1 cellular context compared by ENCODE assay signal in the genomic region with DNA sequence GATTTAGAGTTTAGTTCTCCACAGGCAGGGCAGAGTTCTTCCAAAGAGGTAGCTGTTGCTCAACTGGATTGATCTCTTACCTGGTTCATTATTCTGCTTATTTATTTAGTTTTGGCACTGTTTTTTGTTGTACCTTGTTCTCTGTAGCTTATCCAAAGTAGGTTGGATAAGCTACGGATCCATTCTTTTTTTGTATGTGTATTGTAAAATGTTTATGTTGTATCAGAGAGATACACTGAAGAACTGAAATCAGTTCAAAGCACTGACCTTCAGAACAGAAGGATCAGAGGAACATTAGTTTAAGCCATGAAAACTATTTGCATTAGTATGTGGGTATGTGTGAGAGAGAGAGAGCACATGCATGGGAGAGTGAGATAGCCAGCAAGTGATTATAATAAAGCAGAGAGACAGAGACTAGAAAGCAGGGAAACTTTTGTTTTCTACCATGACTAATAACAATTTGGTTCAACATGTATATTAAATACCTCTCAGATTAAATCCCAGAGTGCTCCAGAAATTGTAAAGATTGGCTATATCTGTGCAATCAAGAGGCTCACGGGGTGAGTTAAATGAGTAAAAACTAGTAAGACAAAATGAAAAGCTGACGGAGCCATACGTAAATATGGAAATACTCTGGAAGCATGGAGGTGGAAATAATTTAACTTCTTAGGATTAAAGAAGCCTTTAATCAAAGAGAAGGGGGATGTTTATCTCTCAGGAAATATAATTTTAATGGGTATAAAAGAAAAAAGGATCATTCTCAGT.
A peak's percentile ranks its signal among the peaks of the same experiment; 100 is the strongest.
TF ChIP-seq lines count a peak whose summit lies in the region.

No MANE protein-coding gene starts in this region.

TF ChIP-seq in HepG2, 621 proteins besides CTCF, POLR2A, EP300 and RAD21 (continued from another document and continues in another):
- TF ChIP-seq CEBPB (IDR thresholded peaks at IDR 0.05; ENCODE audit: borderline replicate concordance, low read depth, low read length) (peak; percentile 60; the same call in 1 of the 2 replicates), NCOA2 (CRISPR knock-in tag; IDR thresholded peaks at IDR 0.05) (0 out of 2 replicates have a peak, but pooled peaks have one; percentile 34), YEATS4 (CRISPR knock-in tag; IDR thresholded peaks at IDR 0.05; ENCODE audit: borderline replicate concordance) (no peak), DNMT3B (CRISPR knock-in tag; conservative IDR thresholded peaks at IDR 0.05) (no peak), ZNF335 (CRISPR knock-in tag; IDR thresholded peaks at IDR 0.05) (no peak), ZNF589 (CRISPR knock-in tag; conservative IDR thresholded peaks at IDR 0.05) (no peak), POGZ (CRISPR knock-in tag; IDR thresholded peaks at IDR 0.05) (0 out of 2 replicates have a peak, but pooled peaks have one; percentile 38), KDM6A (CRISPR knock-in tag; IDR thresholded peaks at IDR 0.05; ENCODE audit: low read depth) (peak; percentile 12; the same call in 1 of the 2 replicates), DPF2 (CRISPR knock-in tag; IDR thresholded peaks at IDR 0.05; ENCODE audit: borderline replicate concordance, low read depth) (no peak), ETV5 (CRISPR knock-in tag; IDR thresholded peaks at IDR 0.05; ENCODE audit: borderline replicate concordance) (no peak), NR2F2 (IDR thresholded peaks at IDR 0.05; ENCODE audit: borderline replicate concordance, low read depth) (no peak), NCOA1 (CRISPR knock-in tag; IDR thresholded peaks at IDR 0.05) (0 out of 2 replicates have a peak, but pooled peaks have one; percentile 47), TARDBP (CRISPR knock-in tag; IDR thresholded peaks at IDR 0.05) (peak; percentile 42; the same call in 1 of the 2 replicates), ATM (IDR thresholded peaks at IDR 0.05; ENCODE audit: borderline replicate concordance) (no peak), TEAD3 (CRISPR knock-in tag; optimal IDR thresholded peaks at IDR 0.05; ENCODE audit: borderline replicate concordance) (peak; percentile 30), SAP130 (CRISPR knock-in tag; IDR thresholded peaks at IDR 0.05; ENCODE audit: low read depth) (peak; percentile 49), SRSF9 (IDR thresholded peaks at IDR 0.05; ENCODE audit: borderline replicate concordance, insufficient read depth, low read depth, low read length, poor library complexity, severe bottlenecking) (no peak), SCMH1 (CRISPR knock-in tag; IDR thresholded peaks at IDR 0.05; ENCODE audit: borderline replicate concordance) (no peak), SMYD3 (CRISPR knock-in tag; IDR thresholded peaks at IDR 0.05) (peak; percentile 69; the same call in 1 of the 2 replicates)
- TF ChIP-seq, protein P1, sequence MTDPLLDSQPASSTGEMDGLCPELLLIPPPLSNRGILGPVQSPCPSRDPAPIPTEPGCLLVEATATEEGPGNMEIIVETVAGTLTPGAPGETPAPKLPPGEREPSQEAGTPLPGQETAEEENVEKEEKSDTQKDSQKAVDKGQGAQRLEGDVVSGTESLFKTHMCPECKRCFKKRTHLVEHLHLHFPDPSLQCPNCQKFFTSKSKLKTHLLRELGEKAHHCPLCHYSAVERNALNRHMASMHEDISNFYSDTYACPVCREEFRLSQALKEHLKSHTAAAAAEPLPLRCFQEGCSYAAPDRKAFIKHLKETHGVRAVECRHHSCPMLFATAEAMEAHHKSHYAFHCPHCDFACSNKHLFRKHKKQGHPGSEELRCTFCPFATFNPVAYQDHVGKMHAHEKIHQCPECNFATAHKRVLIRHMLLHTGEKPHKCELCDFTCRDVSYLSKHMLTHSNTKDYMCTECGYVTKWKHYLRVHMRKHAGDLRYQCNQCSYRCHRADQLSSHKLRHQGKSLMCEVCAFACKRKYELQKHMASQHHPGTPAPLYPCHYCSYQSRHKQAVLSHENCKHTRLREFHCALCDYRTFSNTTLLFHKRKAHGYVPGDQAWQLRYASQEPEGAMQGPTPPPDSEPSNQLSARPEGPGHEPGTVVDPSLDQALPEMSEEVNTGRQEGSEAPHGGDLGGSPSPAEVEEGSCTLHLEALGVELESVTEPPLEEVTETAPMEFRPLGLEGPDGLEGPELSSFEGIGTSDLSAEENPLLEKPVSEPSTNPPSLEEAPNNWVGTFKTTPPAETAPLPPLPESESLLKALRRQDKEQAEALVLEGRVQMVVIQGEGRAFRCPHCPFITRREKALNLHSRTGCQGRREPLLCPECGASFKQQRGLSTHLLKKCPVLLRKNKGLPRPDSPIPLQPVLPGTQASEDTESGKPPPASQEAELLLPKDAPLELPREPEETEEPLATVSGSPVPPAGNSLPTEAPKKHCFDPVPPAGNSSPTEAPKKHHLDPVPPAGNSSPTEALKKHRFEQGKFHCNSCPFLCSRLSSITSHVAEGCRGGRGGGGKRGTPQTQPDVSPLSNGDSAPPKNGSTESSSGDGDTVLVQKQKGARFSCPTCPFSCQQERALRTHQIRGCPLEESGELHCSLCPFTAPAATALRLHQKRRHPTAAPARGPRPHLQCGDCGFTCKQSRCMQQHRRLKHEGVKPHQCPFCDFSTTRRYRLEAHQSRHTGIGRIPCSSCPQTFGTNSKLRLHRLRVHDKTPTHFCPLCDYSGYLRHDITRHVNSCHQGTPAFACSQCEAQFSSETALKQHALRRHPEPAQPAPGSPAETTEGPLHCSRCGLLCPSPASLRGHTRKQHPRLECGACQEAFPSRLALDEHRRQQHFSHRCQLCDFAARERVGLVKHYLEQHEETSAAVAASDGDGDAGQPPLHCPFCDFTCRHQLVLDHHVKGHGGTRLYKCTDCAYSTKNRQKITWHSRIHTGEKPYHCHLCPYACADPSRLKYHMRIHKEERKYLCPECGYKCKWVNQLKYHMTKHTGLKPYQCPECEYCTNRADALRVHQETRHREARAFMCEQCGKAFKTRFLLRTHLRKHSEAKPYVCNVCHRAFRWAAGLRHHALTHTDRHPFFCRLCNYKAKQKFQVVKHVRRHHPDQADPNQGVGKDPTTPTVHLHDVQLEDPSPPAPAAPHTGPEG (CRISPR knock-in tag; IDR thresholded peaks at IDR 0.05) = no peak
- TF ChIP-seq, protein P2, sequence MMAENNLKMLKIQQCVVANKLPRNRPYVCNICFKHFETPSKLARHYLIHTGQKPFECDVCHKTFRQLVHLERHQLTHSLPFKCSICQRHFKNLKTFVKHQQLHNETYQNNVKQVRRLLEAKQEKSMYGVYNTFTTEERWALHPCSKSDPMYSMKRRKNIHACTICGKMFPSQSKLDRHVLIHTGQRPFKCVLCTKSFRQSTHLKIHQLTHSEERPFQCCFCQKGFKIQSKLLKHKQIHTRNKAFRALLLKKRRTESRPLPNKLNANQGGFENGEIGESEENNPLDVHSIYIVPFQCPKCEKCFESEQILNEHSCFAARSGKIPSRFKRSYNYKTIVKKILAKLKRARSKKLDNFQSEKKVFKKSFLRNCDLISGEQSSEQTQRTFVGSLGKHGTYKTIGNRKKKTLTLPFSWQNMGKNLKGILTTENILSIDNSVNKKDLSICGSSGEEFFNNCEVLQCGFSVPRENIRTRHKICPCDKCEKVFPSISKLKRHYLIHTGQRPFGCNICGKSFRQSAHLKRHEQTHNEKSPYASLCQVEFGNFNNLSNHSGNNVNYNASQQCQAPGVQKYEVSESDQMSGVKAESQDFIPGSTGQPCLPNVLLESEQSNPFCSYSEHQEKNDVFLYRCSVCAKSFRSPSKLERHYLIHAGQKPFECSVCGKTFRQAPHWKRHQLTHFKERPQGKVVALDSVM (CRISPR knock-in tag; IDR thresholded peaks at IDR 0.05) = no peak
- TF ChIP-seq, protein P3, sequence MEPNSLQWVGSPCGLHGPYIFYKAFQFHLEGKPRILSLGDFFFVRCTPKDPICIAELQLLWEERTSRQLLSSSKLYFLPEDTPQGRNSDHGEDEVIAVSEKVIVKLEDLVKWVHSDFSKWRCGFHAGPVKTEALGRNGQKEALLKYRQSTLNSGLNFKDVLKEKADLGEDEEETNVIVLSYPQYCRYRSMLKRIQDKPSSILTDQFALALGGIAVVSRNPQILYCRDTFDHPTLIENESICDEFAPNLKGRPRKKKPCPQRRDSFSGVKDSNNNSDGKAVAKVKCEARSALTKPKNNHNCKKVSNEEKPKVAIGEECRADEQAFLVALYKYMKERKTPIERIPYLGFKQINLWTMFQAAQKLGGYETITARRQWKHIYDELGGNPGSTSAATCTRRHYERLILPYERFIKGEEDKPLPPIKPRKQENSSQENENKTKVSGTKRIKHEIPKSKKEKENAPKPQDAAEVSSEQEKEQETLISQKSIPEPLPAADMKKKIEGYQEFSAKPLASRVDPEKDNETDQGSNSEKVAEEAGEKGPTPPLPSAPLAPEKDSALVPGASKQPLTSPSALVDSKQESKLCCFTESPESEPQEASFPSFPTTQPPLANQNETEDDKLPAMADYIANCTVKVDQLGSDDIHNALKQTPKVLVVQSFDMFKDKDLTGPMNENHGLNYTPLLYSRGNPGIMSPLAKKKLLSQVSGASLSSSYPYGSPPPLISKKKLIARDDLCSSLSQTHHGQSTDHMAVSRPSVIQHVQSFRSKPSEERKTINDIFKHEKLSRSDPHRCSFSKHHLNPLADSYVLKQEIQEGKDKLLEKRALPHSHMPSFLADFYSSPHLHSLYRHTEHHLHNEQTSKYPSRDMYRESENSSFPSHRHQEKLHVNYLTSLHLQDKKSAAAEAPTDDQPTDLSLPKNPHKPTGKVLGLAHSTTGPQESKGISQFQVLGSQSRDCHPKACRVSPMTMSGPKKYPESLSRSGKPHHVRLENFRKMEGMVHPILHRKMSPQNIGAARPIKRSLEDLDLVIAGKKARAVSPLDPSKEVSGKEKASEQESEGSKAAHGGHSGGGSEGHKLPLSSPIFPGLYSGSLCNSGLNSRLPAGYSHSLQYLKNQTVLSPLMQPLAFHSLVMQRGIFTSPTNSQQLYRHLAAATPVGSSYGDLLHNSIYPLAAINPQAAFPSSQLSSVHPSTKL (CRISPR knock-in tag; IDR thresholded peaks at IDR 0.05) = peak; percentile 67
- TF ChIP-seq, protein P4, sequence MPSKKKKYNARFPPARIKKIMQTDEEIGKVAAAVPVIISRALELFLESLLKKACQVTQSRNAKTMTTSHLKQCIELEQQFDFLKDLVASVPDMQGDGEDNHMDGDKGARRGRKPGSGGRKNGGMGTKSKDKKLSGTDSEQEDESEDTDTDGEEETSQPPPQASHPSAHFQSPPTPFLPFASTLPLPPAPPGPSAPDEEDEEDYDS (CRISPR knock-in tag; IDR thresholded peaks at IDR 0.05) = no peak
- TF ChIP-seq, protein P5, sequence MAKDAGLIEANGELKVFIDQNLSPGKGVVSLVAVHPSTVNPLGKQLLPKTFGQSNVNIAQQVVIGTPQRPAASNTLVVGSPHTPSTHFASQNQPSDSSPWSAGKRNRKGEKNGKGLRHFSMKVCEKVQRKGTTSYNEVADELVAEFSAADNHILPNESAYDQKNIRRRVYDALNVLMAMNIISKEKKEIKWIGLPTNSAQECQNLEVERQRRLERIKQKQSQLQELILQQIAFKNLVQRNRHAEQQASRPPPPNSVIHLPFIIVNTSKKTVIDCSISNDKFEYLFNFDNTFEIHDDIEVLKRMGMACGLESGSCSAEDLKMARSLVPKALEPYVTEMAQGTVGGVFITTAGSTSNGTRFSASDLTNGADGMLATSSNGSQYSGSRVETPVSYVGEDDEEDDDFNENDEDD (CRISPR knock-in tag; IDR thresholded peaks at IDR 0.05; ENCODE audit: borderline replicate concordance) = no peak
- TF ChIP-seq, protein P6, sequence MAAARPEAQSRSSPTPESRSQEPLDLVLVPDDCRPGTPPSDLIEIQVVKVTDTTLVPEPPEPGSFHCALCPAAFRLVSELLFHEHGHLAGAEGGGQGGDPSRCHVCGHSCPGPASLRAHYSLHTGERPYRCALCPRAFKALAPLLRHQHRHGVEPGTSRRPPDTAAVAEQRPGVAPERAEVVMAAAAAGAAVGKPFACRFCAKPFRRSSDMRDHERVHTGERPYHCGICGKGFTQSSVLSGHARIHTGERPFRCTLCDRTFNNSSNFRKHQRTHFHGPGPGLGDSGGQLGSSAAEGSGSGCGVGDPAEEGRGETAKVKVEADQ (CRISPR knock-in tag; IDR thresholded peaks at IDR 0.05; ENCODE audit: borderline replicate concordance) = no peak
- TF ChIP-seq, protein P7, sequence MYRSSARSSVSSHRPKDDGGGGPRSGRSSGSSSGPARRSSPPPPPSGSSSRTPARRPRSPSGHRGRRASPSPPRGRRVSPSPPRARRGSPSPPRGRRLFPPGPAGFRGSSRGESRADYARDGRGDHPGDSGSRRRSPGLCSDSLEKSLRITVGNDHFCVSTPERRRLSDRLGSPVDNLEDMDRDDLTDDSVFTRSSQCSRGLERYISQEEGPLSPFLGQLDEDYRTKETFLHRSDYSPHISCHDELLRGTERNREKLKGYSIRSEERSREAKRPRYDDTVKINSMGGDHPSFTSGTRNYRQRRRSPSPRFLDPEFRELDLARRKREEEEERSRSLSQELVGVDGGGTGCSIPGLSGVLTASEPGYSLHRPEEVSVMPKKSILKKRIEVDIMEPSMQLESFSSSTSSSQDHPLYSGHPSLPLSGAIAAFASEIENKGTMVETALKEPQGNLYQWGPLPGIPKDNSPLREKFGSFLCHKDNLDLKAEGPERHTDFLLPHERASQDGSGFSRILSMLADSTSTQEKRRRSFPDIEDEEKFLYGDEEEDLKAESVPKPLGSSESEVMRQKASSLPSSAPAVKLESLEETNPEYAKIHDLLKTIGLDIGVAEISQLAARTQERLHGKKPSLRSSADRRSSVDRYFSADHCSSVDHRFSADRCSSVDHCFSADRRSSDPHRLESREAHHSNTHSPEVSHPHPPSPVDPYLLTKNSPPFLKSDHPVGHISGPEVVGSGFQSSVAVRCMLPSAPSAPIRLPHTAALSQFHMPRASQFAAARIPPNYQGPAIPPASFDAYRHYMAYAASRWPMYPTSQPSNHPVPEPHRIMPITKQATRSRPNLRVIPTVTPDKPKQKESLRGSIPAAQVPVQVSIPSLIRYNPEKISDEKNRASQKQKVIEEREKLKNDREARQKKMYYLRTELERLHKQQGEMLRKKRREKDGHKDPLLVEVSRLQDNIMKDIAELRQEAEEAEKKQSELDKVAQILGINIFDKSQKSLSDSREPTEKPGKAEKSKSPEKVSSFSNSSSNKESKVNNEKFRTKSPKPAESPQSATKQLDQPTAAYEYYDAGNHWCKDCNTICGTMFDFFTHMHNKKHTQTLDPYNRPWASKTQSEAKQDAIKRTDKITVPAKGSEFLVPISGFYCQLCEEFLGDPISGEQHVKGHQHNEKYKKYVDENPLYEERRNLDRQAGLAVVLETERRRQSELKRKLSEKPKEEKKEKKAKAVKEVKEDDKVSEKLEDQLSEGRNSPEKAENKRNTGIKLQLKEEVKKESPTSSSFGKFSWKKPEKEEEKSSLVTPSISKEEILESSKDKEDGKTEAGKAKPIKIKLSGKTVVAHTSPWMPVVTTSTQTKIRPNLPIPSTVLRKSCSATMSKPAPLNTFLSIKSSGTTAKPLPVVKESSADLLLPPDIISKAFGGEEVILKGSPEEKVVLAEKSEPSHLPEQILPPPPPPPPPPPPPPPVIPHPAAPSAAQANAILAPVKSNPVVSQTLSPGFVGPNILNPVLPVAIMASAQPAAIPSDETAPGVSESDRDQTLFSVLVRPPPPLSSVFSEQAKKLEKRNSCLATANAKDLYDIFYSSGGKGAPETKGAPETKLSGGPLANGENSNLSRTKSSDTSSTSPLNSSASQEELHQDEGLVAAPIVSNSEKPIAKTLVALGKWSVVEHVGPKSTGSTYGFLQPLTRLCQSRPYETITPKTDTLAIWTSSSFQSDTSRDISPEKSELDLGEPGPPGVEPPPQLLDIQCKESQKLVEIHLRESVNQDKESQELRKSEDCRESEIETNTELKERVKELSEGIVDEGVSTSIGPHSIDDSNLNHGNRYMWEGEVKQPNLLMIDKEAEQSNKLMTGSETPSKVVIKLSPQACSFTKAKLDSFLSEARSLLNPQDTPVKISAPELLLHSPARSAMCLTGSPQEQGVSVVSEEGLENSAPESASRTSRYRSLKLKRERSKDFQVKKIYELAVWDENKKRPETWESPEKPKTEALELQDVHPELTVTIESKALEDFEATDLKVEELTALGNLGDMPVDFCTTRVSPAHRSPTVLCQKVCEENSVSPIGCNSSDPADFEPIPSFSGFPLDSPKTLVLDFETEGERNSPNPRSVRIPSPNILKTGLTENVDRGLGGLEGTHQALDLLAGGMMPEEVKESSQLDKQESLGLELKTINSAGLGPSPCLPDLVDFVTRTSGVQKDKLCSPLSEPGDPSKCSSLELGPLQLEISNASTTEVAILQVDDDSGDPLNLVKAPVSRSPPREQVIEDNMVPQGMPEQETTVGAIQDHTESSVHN (CRISPR knock-in tag; IDR thresholded peaks at IDR 0.05) = no peak
